In genomic region chr15:40100947-40101905, GRCh38 we compare ENCODE assay signal across 10 cellular contexts. TPM values are rescaled to one million over a fixed set of nuclear protein-coding genes. Genes with fewer than 3 reads are reported as not detected.
DNase-seq lines count a peak whose midpoint lies in the region; ATAC-seq and TF ChIP-seq lines count a peak whose summit lies in the region.
"Had no signal": no experiment of that assay in that cellular context is flagged by ENCODE, and none has a peak within 500 bp of the region (broad histone marks: within the 10 kb centered on the region; RNA-seq: fewer than 3 reads in every experiment).

No MANE protein-coding gene starts in this region.

- H2AFZ ChIP-seq in OCI-LY1 (ENCODE audit: low read length): no peak overlapping the region
- H2AFZ ChIP-seq in smooth muscle cell (ENCODE audit: low read depth): no peak overlapping the region

- ATAC-seq in GM21515 (IDR thresholded peaks at IDR 0.05; ENCODE audit: unreplicated experiment) (no peak), GM21360 (IDR thresholded peaks at IDR 0.05; ENCODE audit: unreplicated experiment) (no peak)

- H3K9me2 ChIP-seq in OCI-LY1 (ENCODE audit: low read depth, low read length): no peaks in the 10 kb centered on the region

- WGBS in smooth muscle cell (ENCODE audit: low lambda C conversion rate): 82% methylated on average over 6 of the region's 6 CpGs

- peak overlapping the region; percentile 7 for H3K27ac Mint-ChIP-seq in T-helper 1 cell treated with Interleukin-12 subunit alpha and Interleukin-12 subunit beta and Interleukin-4 antibody, amounts not matched to agents 30 μg/mL and 1 μg/mL, for 36 hours
- peak overlapping the region in 2 of 6 donors; percentile 19 to 22 for H3K27ac Mint-ChIP-seq in immature natural killer cell

- H3K27ac ChIP-seq in OCI-LY1 (ENCODE audit: low read depth, low read length, poor library complexity, severe bottlenecking) (peak overlapping the region; percentile 99), smooth muscle cell (ENCODE audit: low read depth) (peak overlapping the region; percentile 99)

- no peaks in the 10 kb centered on the region for H3K9me3 Mint-ChIP-seq in T-helper 1 cell treated with Interleukin-12 subunit alpha and Interleukin-12 subunit beta and Interleukin-4 antibody, amounts not matched to agents 30 μg/mL and 1 μg/mL, for 36 hours
- no peaks in the 10 kb centered on the region for H3K9me3 Mint-ChIP-seq in immature natural killer cell

- TF ChIP-seq CTCF in OCI-LY1 (IDR thresholded peaks at IDR 0.05; ENCODE audit: low read length) (no peak), smooth muscle cell (IDR thresholded peaks at IDR 0.05; ENCODE audit: borderline replicate concordance, insufficient read depth, poor library complexity, severe bottlenecking) (no peak)

- H3F3A ChIP-seq in OCI-LY1 (ENCODE audit: insufficient read depth, low read length): peaks cover 5% of the 10 kb centered on the region; the same call in 1 of the 2 replicates
- peaks cover 29% of the 10 kb centered on the region for H3F3A ChIP-seq in smooth muscle cell (ENCODE audit: low read depth)

- H3K27me3 ChIP-seq in OCI-LY1 (ENCODE audit: insufficient read depth, low read length) (no peaks in the 10 kb centered on the region), smooth muscle cell (ENCODE audit: low read depth) (no peaks in the 10 kb centered on the region)

- H3K27me3 Mint-ChIP-seq in T-helper 1 cell treated with Interleukin-12 subunit alpha and Interleukin-12 subunit beta and Interleukin-4 antibody, amounts not matched to agents 30 μg/mL and 1 μg/mL, for 36 hours (ENCODE audit: low read depth): peaks cover 9% of the 10 kb centered on the region
- H3K27me3 Mint-ChIP-seq in immature natural killer cell (ENCODE audit: low read depth in 3 of 3): peaks cover 0 to 8% (median 0%) of the 10 kb centered on the region in 3 donors

- H3K79me2 ChIP-seq in OCI-LY1 (ENCODE audit: insufficient read depth, low read length) (no peaks in the 10 kb centered on the region), smooth muscle cell (ENCODE audit: low read depth) (no peaks in the 10 kb centered on the region)

- H3K4me3 ChIP-seq in OCI-LY1 (ENCODE audit: low read depth, low read length, poor library complexity, severe bottlenecking) (no peak overlapping the region), smooth muscle cell (no peak overlapping the region)

- peaks cover 75% of the 10 kb centered on the region for H3K4me1 Mint-ChIP-seq in T-helper 1 cell treated with Interleukin-12 subunit alpha and Interleukin-12 subunit beta and Interleukin-4 antibody, amounts not matched to agents 30 μg/mL and 1 μg/mL, for 36 hours (ENCODE audit: low read depth)
- peaks cover 17 to 24% of the 10 kb centered on the region in 2 donors for H3K4me1 Mint-ChIP-seq in immature natural killer cell

- H4K20me1 ChIP-seq in OCI-LY1 (ENCODE audit: insufficient read depth, low read length) (no peaks in the 10 kb centered on the region), smooth muscle cell (ENCODE audit: low read depth) (no peaks in the 10 kb centered on the region)

- H3K36me3 ChIP-seq in OCI-LY1 (ENCODE audit: insufficient read depth, low read length): peaks cover 58% of the 10 kb centered on the region; the same call in 1 of the 2 replicates
- H3K36me3 ChIP-seq in smooth muscle cell (ENCODE audit: low read depth): no peaks in the 10 kb centered on the region

- peaks cover 22% of the 10 kb centered on the region for H3K36me3 Mint-ChIP-seq in T-helper 1 cell treated with Interleukin-12 subunit alpha and Interleukin-12 subunit beta and Interleukin-4 antibody, amounts not matched to agents 30 μg/mL and 1 μg/mL, for 36 hours (ENCODE audit: low read depth)
- no peaks in the 10 kb centered on the region for H3K36me3 Mint-ChIP-seq in immature natural killer cell

- H3K4me1 ChIP-seq in OCI-LY1 (ENCODE audit: insufficient read depth, low read length, severe bottlenecking) (peaks cover 100% of the 10 kb centered on the region), smooth muscle cell (ENCODE audit: low read depth) (peaks cover 61% of the 10 kb centered on the region)

- DNase-seq in T-helper 1 cell (no peak), fibroblast of peridontal ligament (ENCODE audit: extremely low read depth) (peak; percentile 21), smooth muscle cell (lab: John Stamatoyannopoulos, UW; ENCODE audit: unreplicated experiment) (no peak), immature natural killer cell (no peak)
- DNase-seq: NCI-H2171; stimulated activated naive CD4-positive, alpha-beta T cell had no signal

- H3K9ac ChIP-seq in OCI-LY1 (ENCODE audit: low read length): peak overlapping the region; percentile 57
- H3K9ac ChIP-seq in smooth muscle cell (ENCODE audit: low read depth): peak overlapping the region; percentile 84

- H3K4me2 ChIP-seq in OCI-LY1 (ENCODE audit: low read length) (peak overlapping the region; percentile 40), smooth muscle cell (no peak overlapping the region)

- no peaks in the 10 kb centered on the region for H3K9me3 ChIP-seq in OCI-LY1 (ENCODE audit: low read length)
- H3K9me3 ChIP-seq in smooth muscle cell (replicated peaks; ENCODE audit: low read depth): no peaks in the 10 kb centered on the region

- peak overlapping the region; percentile 25 for H3K4me3 Mint-ChIP-seq in T-helper 1 cell treated with Interleukin-12 subunit alpha and Interleukin-12 subunit beta and Interleukin-4 antibody, amounts not matched to agents 30 μg/mL and 1 μg/mL, for 36 hours
- no peak overlapping the region for H3K4me3 Mint-ChIP-seq in immature natural killer cell

RNA-seq across cellular contexts. Expression of gene BMF, which starts 7.5 kb away (rescaled TPM):
- total RNA-seq in smooth muscle cell: 9.1 and 11.2 TPM in 2 replicates
- polyA plus RNA-seq in smooth muscle cell: 3.6 and 7.5 TPM in 2 replicates
- polyA plus RNA-seq in immature natural killer cell: under 1 TPM in 2 of 3 donors, not detected in 1; 0.38 to 0.80 TPM

RNA-seq across cellular contexts. Expression of gene BUB1B, which starts 59.6 kb away (rescaled TPM):
- 11.3 and 15.0 TPM in 2 replicates for total RNA-seq in smooth muscle cell
- polyA plus RNA-seq in smooth muscle cell (5.8 and 6.1 TPM in 2 replicates), immature natural killer cell (under 1 TPM in 2 of 3 donors, not detected in 1; 0.74 to 0.99 TPM)
